Comparison of ENCODE assay signal across 14 cellular contexts in the genomic region with DNA sequence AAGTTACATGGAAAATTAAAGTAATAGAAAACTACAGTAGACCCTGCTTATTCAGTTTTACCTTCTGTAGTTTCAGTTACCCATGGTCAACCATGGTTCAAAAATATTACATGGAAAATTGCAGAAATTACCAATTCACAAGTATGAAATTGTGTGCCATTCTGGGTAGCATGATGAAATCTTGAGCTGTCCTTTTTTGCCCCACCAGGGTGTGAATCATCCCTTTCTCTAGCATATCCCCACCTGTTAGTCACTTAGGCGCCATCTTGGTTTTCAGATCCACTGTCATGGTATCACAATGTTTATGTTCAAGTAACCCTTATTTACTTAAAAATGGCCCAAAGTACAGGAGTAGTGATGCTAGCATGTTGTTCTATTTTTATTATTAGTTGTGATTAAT. TPM values are rescaled to one million over a fixed set of nuclear protein-coding genes. Genes with fewer than 3 reads are reported as not detected.
DNase-seq lines count a peak whose midpoint lies in the region; ATAC-seq and TF ChIP-seq lines count a peak whose summit lies in the region.
"Had no signal": no experiment of that assay in that cellular context is flagged by ENCODE, and none has a peak within 500 bp of the region (broad histone marks: within the 10 kb centered on the region; RNA-seq: fewer than 3 reads in every experiment).

No MANE protein-coding gene starts in this region.

- H3K4me1 Mint-ChIP-seq in CD4-positive, alpha-beta T cell (ENCODE audit: low read depth) = peaks cover 21% of the 10 kb centered on the region
- peaks cover 9% of the 10 kb centered on the region for H3K4me1 Mint-ChIP-seq in Calu3 (ENCODE audit: low read depth, unreplicated experiment)

- H3K4me3 ChIP-seq in SK-N-SH (ENCODE audit: low read depth in 2 of 2, low read length in 1 of 2) (no peak overlapping the region), stomach (no peak overlapping the region), left ventricle myocardium inferior (no peak overlapping the region)
- H3K4me3 ChIP-seq: GM12878 had no signal

- WGBS in SK-N-SH (ENCODE audit: low lambda C conversion rate) = 4% methylated on average over 1 of the region's 1 CpG
- WGBS in stomach, 5 donors = 61 to 82% (median 67%) methylated on average over 1 of the region's 1 CpG

- no peak overlapping the region for H3K9ac ChIP-seq in SK-N-SH

- peaks cover 8% of the 10 kb centered on the region for H3K79me2 ChIP-seq in SK-N-SH (ENCODE audit: insufficient read depth)

- peaks cover 34% of the 10 kb centered on the region for H3K9me3 Mint-ChIP-seq in CD4-positive, alpha-beta T cell
- H3K9me3 Mint-ChIP-seq in Calu3 (ENCODE audit: low read depth, unreplicated experiment) = peaks cover 18% of the 10 kb centered on the region

- no peaks in the 10 kb centered on the region for H3K9me3 ChIP-seq in SK-N-SH
- H3K9me3 ChIP-seq in CD4-positive, alpha-beta T cell (ENCODE audit: control insufficient read depth, low read length) = peaks cover 33% of the 10 kb centered on the region
- peaks cover 0 to 48% (median 27%) of the 10 kb centered on the region in 4 donors for H3K9me3 ChIP-seq in stomach
- H3K9me3 ChIP-seq in left ventricle myocardium inferior (replicated peaks) = peaks cover 41% of the 10 kb centered on the region

- no TSS peak for BruUV-seq in Calu3 (replicated peaks; lab: Mats Ljungman, UMichigan)

- DNase-seq in SK-N-SH = no peak
- DNase-seq in CD4-positive, alpha-beta T cell = no peak
- peak; percentile 6 for DNase-seq in LHCN-M2 (ENCODE audit: low read depth)
- peak; percentile 28 for DNase-seq in RKO (ENCODE audit: low spot score)
- no peak for DNase-seq in Calu3
- DNase-seq in stomach = no peak
- DNase-seq in left ventricle myocardium inferior = no peak
- DNase-seq: CD8-positive, alpha-beta memory T cell; DMS 273 treated with DMSO at 0.1 percent for 48 hours had no signal

- H3K4me2 ChIP-seq in SK-N-SH = no peak overlapping the region

- H2AFZ ChIP-seq in SK-N-SH (ENCODE audit: low read depth) = 0 out of 2 replicates have a peak overlapping the region, but pooled peaks have one; percentile 25

- peaks cover 1% of the 10 kb centered on the region; the same call in 1 of the 2 replicates for H4K20me1 ChIP-seq in SK-N-SH (ENCODE audit: insufficient read depth)

- no peak for TF ChIP-seq POLR2A in stomach (IDR thresholded peaks at IDR 0.05)

- CTCF ChIA-PET in SK-N-SH (lab: Yijun Ruan, JAX) (interaction anchor here (0.6 to 0.7 kb wide), 2 partner anchors 14 to 692 kb away, joined by 3 read pairs; no protein-coding TSS in a partner anchor), Calu3 (lab: Charles Lee) (no interaction called here)
- CTCF ChIA-PET in CD4-positive, alpha-beta T cell (lab: Charles Lee) = no interaction called here

- no peaks in the 10 kb centered on the region for H3K9me2 ChIP-seq in SK-N-SH

- POLR2A ChIA-PET in SK-N-SH (lab: Yijun Ruan, JAX) = no interaction called here
- POLR2A ChIA-PET in CD4-positive, alpha-beta T cell (lab: Charles Lee) = no interaction called here

- no peak for ATAC-seq in SK-N-SH treated with all-trans-retinoic acid at 6 μM for 48 hours
- ATAC-seq in CD4-positive, alpha-beta T cell (ENCODE audit: poor library complexity) = no peak
- ATAC-seq: GM12878, HCT116 had no signal

- H3K36me3 Mint-ChIP-seq in CD4-positive, alpha-beta T cell (ENCODE audit: low read depth) = peaks cover 25% of the 10 kb centered on the region
- H3K36me3 Mint-ChIP-seq in Calu3 (ENCODE audit: insufficient read depth, unreplicated experiment) = peaks cover 34% of the 10 kb centered on the region

- H3F3A ChIP-seq in SK-N-SH (replicated peaks; ENCODE audit: insufficient read depth) = peaks cover 19% of the 10 kb centered on the region

- H3K4me3 Mint-ChIP-seq in CD4-positive, alpha-beta T cell = peak overlapping the region; percentile 30
- H3K4me3 Mint-ChIP-seq in Calu3 (ENCODE audit: low read depth, unreplicated experiment) = no peak overlapping the region

- TF ChIP-seq EP300 in SK-N-SH (IDR thresholded peaks at IDR 0.05; ENCODE audit: borderline replicate concordance in 1 of 2, low read depth in 1 of 2, low read length in 1 of 2) (no peak), stomach (IDR thresholded peaks at IDR 0.05) (no peak)

- TF ChIP-seq RAD21 in SK-N-SH (IDR thresholded peaks at IDR 0.05; ENCODE audit: low read length) = no peak

- no peaks in the 10 kb centered on the region; the same call in 1 of the 2 replicates for H3K27me3 ChIP-seq in SK-N-SH (ENCODE audit: insufficient read depth)
- peaks cover 16% of the 10 kb centered on the region for H3K27me3 ChIP-seq in CD4-positive, alpha-beta T cell (ENCODE audit: control insufficient read depth, insufficient read depth, low read length)
- H3K27me3 ChIP-seq in stomach = peaks cover 0 to 29% (median 0%) of the 10 kb centered on the region in 3 donors
- H3K27me3 ChIP-seq in left ventricle myocardium inferior (ENCODE audit: low read depth) = peaks cover 56% of the 10 kb centered on the region

- peaks cover 48% of the 10 kb centered on the region for H3K27me3 Mint-ChIP-seq in CD4-positive, alpha-beta T cell
- H3K27me3 Mint-ChIP-seq in Calu3 (ENCODE audit: unreplicated experiment) = peaks cover 8% of the 10 kb centered on the region

- H3K27ac ChIP-seq in SK-N-SH (ENCODE audit: low read depth in 2 of 2, low read length in 1 of 2) = no peak overlapping the region
- no peak overlapping the region for H3K27ac ChIP-seq in CD4-positive, alpha-beta T cell (ENCODE audit: low read depth, low read length)
- H3K27ac ChIP-seq in stomach = no peak overlapping the region
- no peak overlapping the region for H3K27ac ChIP-seq in left ventricle myocardium inferior (replicated peaks)
- H3K27ac ChIP-seq: 22Rv1 had no signal

- TF ChIP-seq CTCF in SK-N-SH (IDR thresholded peaks at IDR 0.05) (no peak), Calu3 (IDR thresholded peaks at IDR 0.05; ENCODE audit: unreplicated experiment) (no peak), stomach (IDR thresholded peaks at IDR 0.05) (no peak), left ventricle myocardium inferior (IDR thresholded peaks at IDR 0.05; ENCODE audit: borderline replicate concordance) (no peak)
- TF ChIP-seq CTCF in CD4-positive, alpha-beta T cell (IDR thresholded peaks at IDR 0.05) = no peak

- H3K36me3 ChIP-seq in SK-N-SH (replicated peaks in 1 of 2; ENCODE audit: control insufficient read depth in 1 of 2, insufficient read depth in 2 of 2, low read length in 1 of 2) = peaks cover 0 to 4% of the 10 kb centered on the region in 2 experiments
- H3K36me3 ChIP-seq in stomach = no peaks in the 10 kb centered on the region
- H3K36me3 ChIP-seq in left ventricle myocardium inferior = no peaks in the 10 kb centered on the region

- H3K27ac Mint-ChIP-seq in CD4-positive, alpha-beta T cell = no peak overlapping the region
- H3K27ac Mint-ChIP-seq in Calu3 (ENCODE audit: unreplicated experiment) = no peak overlapping the region
- H3K27ac Mint-ChIP-seq: CD14-positive monocyte; CD8-positive, alpha-beta memory T cell had no signal

- intact Hi-C loops in CD4-positive, alpha-beta T cell (cut with DNase I, micrococcal nuclease) = loop anchor here (5.0 to 10.0 kb wide), 3 partner anchors 182 to 622 kb away; no protein-coding TSS in a partner anchor
- intact Hi-C loops in Calu3 (cut with micrococcal nuclease; ENCODE audit: unreplicated experiment) = no loop called here
- intact Hi-C loops in stomach (cut with DNase I; ENCODE audit: low total_unique reads) = no loop called here
- intact Hi-C loops in left ventricle myocardium inferior (cut with micrococcal nuclease) = no loop called here

- H3K4me1 ChIP-seq in SK-N-SH (ENCODE audit: control insufficient read depth in 1 of 2, insufficient read depth in 2 of 2, low read depth in 1 of 2, low read length in 1 of 2) (no peaks in the 10 kb centered on the region; a peak in 2 of 4 replicates), stomach (peaks cover 0 to 17% (median 15%) of the 10 kb centered on the region in 4 donors), left ventricle myocardium inferior (peaks cover 20% of the 10 kb centered on the region)

TF ChIP-seq in SK-N-SH, 30 proteins besides CTCF, POLR2A, EP300 and RAD21 (continues in another document):
- TF ChIP-seq ZBTB33 (IDR thresholded peaks at IDR 0.05; ENCODE audit: borderline replicate concordance, low read depth) = no peak

TF ChIP-seq in SK-N-SH treated with all-trans-retinoic acid at 6 μM for 48 hours, 23 proteins besides CTCF, POLR2A, EP300 and RAD21 (continues in another document):
- TF ChIP-seq TSHZ2 (CRISPR knock-in tag; IDR thresholded peaks at IDR 0.05) (no peak), ZNF565 (CRISPR knock-in tag; conservative IDR thresholded peaks at IDR 0.05; ENCODE audit: low read depth) (no peak), TOX (CRISPR knock-in tag; IDR thresholded peaks at IDR 0.05; ENCODE audit: borderline replicate concordance) (no peak), ESRRG (CRISPR knock-in tag; IDR thresholded peaks at IDR 0.05) (no peak), ZFP3 (CRISPR knock-in tag; IDR thresholded peaks at IDR 0.05) (no peak)

RNA-seq across cellular contexts. Expression of gene LRIF1, which starts 3.5 kb away (rescaled TPM):
- polyA plus RNA-seq in SK-N-SH (2012; rRNA removed) = 6.6 and 8.3 TPM in 2 replicates
- polyA plus RNA-seq in SK-N-SH (2012; cell fraction: cytosol; rRNA removed) = 10.9 and 15.5 TPM in 2 replicates
- polyA plus RNA-seq in SK-N-SH (2012; cell fraction: nucleus; rRNA removed) = 3.0 and 5.6 TPM in 2 replicates
- total RNA-seq in CD4-positive, alpha-beta T cell = 1 to 10 TPM; 1.6 to 1.8 TPM
- total RNA-seq in LHCN-M2 (2014; rRNA removed) = 20.7 and 24.0 TPM in 2 replicates
- 5.4 TPM for polyA plus RNA-seq in LHCN-M2 (2012)
- total RNA-seq in Calu3 (2022) = 17.9 and 19.8 TPM in 2 replicates
- 10 to 100 TPM in 1 of 5 donors, 1 to 10 TPM in 4; 2.0 to 22.8 (median 5.5) TPM for total RNA-seq in stomach
- 1 to 10 TPM; 5.3 to 6.9 (median 5.9) TPM for polyA plus RNA-seq in stomach
- 14.9 TPM for total RNA-seq in left ventricle myocardium inferior

Comparison
In these comparisons a context has a peak if more than half of its experiments do, and no peak if none do; other contexts are left out.
1. DNase-seq: peak in LHCN-M2 (single experiment) and RKO (single experiment); none in SK-N-SH (single experiment), CD4-positive, alpha-beta T cell (0 of 10), Calu3 (single experiment), stomach (single experiment) and left ventricle myocardium inferior (single experiment).
2. intact Hi-C loops: an anchor here in CD4-positive, alpha-beta T cell (5.0 to 10.0 kb wide); none called in Calu3, stomach and left ventricle myocardium inferior.